Comparison of ENCODE assay signal across 19 cellular contexts in genomic region chr11:45959851-45960250, GRCh38. TPM values are rescaled to one million over a fixed set of nuclear protein-coding genes. Genes with fewer than 3 reads are reported as not detected.
DNase-seq lines count a peak whose midpoint lies in the region; FAIRE-seq and TF ChIP-seq lines count a peak whose summit lies in the region.
"Had no signal": no experiment of that assay in that cellular context is flagged by ENCODE, and none has a peak within 500 bp of the region (broad histone marks: within the 10 kb centered on the region; RNA-seq: fewer than 3 reads in every experiment).

No MANE protein-coding gene starts in this region.

- FAIRE-seq in astrocyte (lab: Jason Lieb, UNC), result peak; percentile 75
- FAIRE-seq: RCC 7860 had no signal

- POLR2A ChIA-PET in Caco-2 (lab: Charles Lee) (no interaction called here), GM10248 (lab: Yijun Ruan, JAX) (no interaction called here)

- BruUV-seq in mammary epithelial cell (replicated peaks; lab: Mats Ljungman, UMichigan) (no TSS peak), Caco-2 (replicated peaks; lab: Mats Ljungman, UMichigan) (no TSS peak)

- intact Hi-C loops in mammary epithelial cell (cut with micrococcal nuclease), result no loop called here
- intact Hi-C loops in breast epithelium (cut with DNase I; ENCODE audit: low total_unique reads), result no loop called here
- intact Hi-C loops in Caco-2 (cut with micrococcal nuclease; ENCODE audit: unreplicated experiment), result no loop called here

- H3K36me3 Mint-ChIP-seq in astrocyte (ENCODE audit: low read depth, unreplicated experiment) (peaks cover 27% of the 10 kb centered on the region), glutamatergic neuron (ENCODE audit: unreplicated experiment) (peaks cover 6% of the 10 kb centered on the region), Caco-2 (ENCODE audit: insufficient read depth, unreplicated experiment) (no peaks in the 10 kb centered on the region)

- H4K20me1 ChIP-seq in mammary epithelial cell (ENCODE audit: insufficient read depth, low read length), result no peaks in the 10 kb centered on the region
- H4K20me1 ChIP-seq in astrocyte (ENCODE audit: insufficient read depth, low read length), result no peaks in the 10 kb centered on the region

- dilution Hi-C loops in mammary epithelial cell (cut with HindIII; ENCODE audit: low sequenced_read_pairs), result no loop called here

- H3K27me3 Mint-ChIP-seq in astrocyte (ENCODE audit: low read depth, unreplicated experiment) (no peaks in the 10 kb centered on the region), glutamatergic neuron (ENCODE audit: unreplicated experiment) (no peaks in the 10 kb centered on the region), Caco-2 (ENCODE audit: insufficient read depth, unreplicated experiment) (no peaks in the 10 kb centered on the region)

- H3K4me3 ChIP-seq in mammary epithelial cell (replicated peaks in 1 of 3; ENCODE audit: insufficient read depth in 1 of 3, low read depth in 2 of 3, low read length in 3 of 3), result no peak overlapping the region
- no peak overlapping the region for H3K4me3 ChIP-seq in breast epithelium
- no peak overlapping the region for H3K4me3 ChIP-seq in astrocyte (ENCODE audit: insufficient read depth, low read depth, low read length)
- no peak overlapping the region for H3K4me3 ChIP-seq in fibroblast of the aortic adventitia (ENCODE audit: low read depth, low read length)
- H3K4me3 ChIP-seq in Caco-2 (ENCODE audit: low read depth, low read length), result no peak overlapping the region
- H3K4me3 ChIP-seq: HAP-1, SJCRH30 had no signal

- no peaks in the 10 kb centered on the region for H3K27me3 ChIP-seq in mammary epithelial cell (ENCODE audit: insufficient read depth, low read length)
- H3K27me3 ChIP-seq in breast epithelium, result no peaks in the 10 kb centered on the region
- H3K27me3 ChIP-seq in astrocyte (ENCODE audit: insufficient read depth, low read length), result no peaks in the 10 kb centered on the region
- no peaks in the 10 kb centered on the region for H3K27me3 ChIP-seq in Caco-2 (replicated peaks; ENCODE audit: control insufficient read depth, insufficient read depth, low read length)
- H3K27me3 ChIP-seq: SJCRH30 had no signal

- H3K9me3 Mint-ChIP-seq in astrocyte (ENCODE audit: unreplicated experiment) (no peaks in the 10 kb centered on the region), glutamatergic neuron (ENCODE audit: unreplicated experiment) (peaks cover 3% of the 10 kb centered on the region), Caco-2 (ENCODE audit: unreplicated experiment) (no peaks in the 10 kb centered on the region)

- CTCF ChIA-PET in mammary epithelial cell (lab: Charles Lee; ENCODE audit: low non-redundant PET), result no interaction called here
- CTCF ChIA-PET in Caco-2 (lab: Charles Lee), result no interaction called here
- CTCF ChIA-PET in GM10248 (lab: Yijun Ruan, JAX), result interaction anchor here (1.0 kb wide), 1 partner anchor 10 kb away, joined by 3 read pairs; no protein-coding TSS in a partner anchor

- TF ChIP-seq CTCF in mammary epithelial cell (conservative IDR thresholded peaks at IDR 0.05 in 1 of 2, IDR thresholded peaks at IDR 0.05 in 1 of 2; ENCODE audit: extremely low read depth in 1 of 2, insufficient read depth in 1 of 2, low read depth in 1 of 2, low read length in 2 of 2), result no peak
- TF ChIP-seq CTCF in breast epithelium (IDR thresholded peaks at IDR 0.05), result no peak
- no peak for TF ChIP-seq CTCF in astrocyte (IDR thresholded peaks at IDR 0.05; ENCODE audit: insufficient read depth, low read depth, low read length)
- no peak for TF ChIP-seq CTCF in fibroblast of the aortic adventitia (IDR thresholded peaks at IDR 0.05; ENCODE audit: insufficient read depth, low read length)
- TF ChIP-seq CTCF in glutamatergic neuron (IDR thresholded peaks at IDR 0.05; ENCODE audit: partially characterized antibody, unreplicated experiment), result no peak
- no peak for TF ChIP-seq CTCF in Caco-2 (IDR thresholded peaks at IDR 0.05; ENCODE audit: insufficient read depth in 1 of 2, low read depth in 1 of 2, low read length in 1 of 2, severe bottlenecking in 1 of 2, unreplicated experiment in 1 of 2)
- no peak for TF ChIP-seq CTCF in GM10248 (IDR thresholded peaks at IDR 0.05; ENCODE audit: control extremely low read depth, extremely low read depth, low read depth, missing control alignments)

- peaks cover 2% of the 10 kb centered on the region for H3K4me1 ChIP-seq in mammary epithelial cell (ENCODE audit: insufficient read depth, low read length)
- H3K4me1 ChIP-seq in breast epithelium, result no peaks in the 10 kb centered on the region
- H3K4me1 ChIP-seq in astrocyte (ENCODE audit: insufficient read depth, low read length), result no peaks in the 10 kb centered on the region
- H3K4me1 ChIP-seq in Caco-2, result no peaks in the 10 kb centered on the region
- H3K4me1 ChIP-seq: HAP-1, SJCRH30 had no signal

- in situ Hi-C loops in mammary epithelial cell (cut with MboI; ENCODE audit: low sequenced_read_pairs in 2 of 2), result no loop called here

- no peaks in the 10 kb centered on the region for H3K4me1 Mint-ChIP-seq in astrocyte (ENCODE audit: low read depth, unreplicated experiment)
- H3K4me1 Mint-ChIP-seq in glutamatergic neuron (ENCODE audit: low read depth, unreplicated experiment), result no peaks in the 10 kb centered on the region
- H3K4me1 Mint-ChIP-seq in Caco-2 (ENCODE audit: low read depth, unreplicated experiment), result no peaks in the 10 kb centered on the region

- no peak overlapping the region for H3K4me3 Mint-ChIP-seq in astrocyte (ENCODE audit: unreplicated experiment)
- H3K4me3 Mint-ChIP-seq in glutamatergic neuron (ENCODE audit: unreplicated experiment), result no peak overlapping the region
- no peak overlapping the region for H3K4me3 Mint-ChIP-seq in Caco-2 (ENCODE audit: unreplicated experiment)

- no peak overlapping the region for H3K27ac ChIP-seq in mammary epithelial cell (ENCODE audit: insufficient read depth, low read depth, low read length)
- H3K27ac ChIP-seq in breast epithelium, result no peak overlapping the region
- H3K27ac ChIP-seq in astrocyte (ENCODE audit: low read depth, low read length), result no peak overlapping the region
- H3K27ac ChIP-seq: 22Rv1, SJCRH30 had no signal

- peak; percentile 5 for DNase-seq in mammary epithelial cell
- DNase-seq in breast epithelium (ENCODE audit: low spot score in 2 of 2), result no peak
- peak; percentile 66 for DNase-seq in GM04504 (ENCODE audit: low read depth)
- peak; percentile 80 for DNase-seq in astrocyte (ENCODE audit: low read depth)
- DNase-seq in fibroblast of the aortic adventitia (ENCODE audit: low read depth), result peak; percentile 65
- no peak for DNase-seq in glutamatergic neuron
- DNase-seq in Caco-2, result no peak
- no peak for DNase-seq in GM10248 (ENCODE audit: extremely low spot score)
- DNase-seq: DMS79, GDM1, IMR-90, Kasumi-1, NCI-H1417, NCI-H2029 treated with DMSO at 0.1 percent for 48 hours, NCI-H524, SJCRH30 had no signal

- H3K9me3 ChIP-seq in mammary epithelial cell (replicated peaks; ENCODE audit: insufficient read depth, low read length) (no peaks in the 10 kb centered on the region), breast epithelium (no peaks in the 10 kb centered on the region), astrocyte (ENCODE audit: insufficient read depth, low read depth, low read length) (no peaks in the 10 kb centered on the region), Caco-2 (no peaks in the 10 kb centered on the region)
- H3K9me3 ChIP-seq: HAP-1, SJCRH30 had no signal

- H2AFZ ChIP-seq in mammary epithelial cell (ENCODE audit: low read depth, low read length) (no peak overlapping the region), astrocyte (ENCODE audit: low read depth, low read length) (no peak overlapping the region)

- H3K79me2 ChIP-seq in mammary epithelial cell (ENCODE audit: insufficient read depth, low read length), result no peaks in the 10 kb centered on the region
- no peaks in the 10 kb centered on the region for H3K79me2 ChIP-seq in astrocyte (ENCODE audit: insufficient read depth, low read length)

- H3K27ac Mint-ChIP-seq in astrocyte (ENCODE audit: unreplicated experiment), result no peak overlapping the region
- no peak overlapping the region for H3K27ac Mint-ChIP-seq in glutamatergic neuron (ENCODE audit: unreplicated experiment)
- no peak overlapping the region for H3K27ac Mint-ChIP-seq in Caco-2 (ENCODE audit: unreplicated experiment)

- TF ChIP-seq POLR2A in breast epithelium (IDR thresholded peaks at IDR 0.05), result no peak

- no peaks in the 10 kb centered on the region for H3K36me3 ChIP-seq in mammary epithelial cell (ENCODE audit: insufficient read depth, low read length)
- H3K36me3 ChIP-seq in breast epithelium, result no peaks in the 10 kb centered on the region
- H3K36me3 ChIP-seq in astrocyte (ENCODE audit: insufficient read depth, low read length), result no peaks in the 10 kb centered on the region
- no peaks in the 10 kb centered on the region for H3K36me3 ChIP-seq in Caco-2 (ENCODE audit: control insufficient read depth, insufficient read depth, low read length)
- H3K36me3 ChIP-seq: HAP-1 had no signal

- H3K9ac ChIP-seq in mammary epithelial cell (ENCODE audit: insufficient read depth, low read length) (peak overlapping the region; percentile 7), astrocyte (ENCODE audit: low read length) (no peak overlapping the region)

- H3K4me2 ChIP-seq in mammary epithelial cell (ENCODE audit: insufficient read depth, low read depth, low read length) (no peak overlapping the region), astrocyte (ENCODE audit: low read length) (no peak overlapping the region)

- WGBS in mammary epithelial cell (ENCODE audit: low coverage, missing lambda C conversion rate), result 79% methylated on average over 1 of the region's 1 CpG

RNA-seq across cellular contexts. Expression of gene LARGE2, which starts 37.4 kb away (rescaled TPM):
- total RNA-seq in mammary epithelial cell (10 to 100 TPM; 16.2 to 42.3 TPM), breast epithelium (1 to 10 TPM in 2 of 3 donors, not detected in 1; 5.9 to 6.3 TPM), astrocyte (0.36 and 1.1 TPM in 2 replicates), fibroblast of the aortic adventitia (ENCODE audit: low replicate concordance) (not detected in 2 replicates), glutamatergic neuron (ENCODE audit: unreplicated experiment) (3.0 TPM), Caco-2 (2022) (62.3 and 67.4 TPM in 2 replicates)
- 16.4 TPM for polyA plus RNA-seq in mammary epithelial cell
- polyA minus RNA-seq in mammary epithelial cell, result 16.9 TPM
- total RNA-seq: IMR-90 had no signal

RNA-seq across cellular contexts. Expression of gene PEX16, which starts 42.2 kb away (rescaled TPM):
- total RNA-seq in mammary epithelial cell (10 to 100 TPM; 28.5 to 30.9 TPM), breast epithelium (10 to 100 TPM; 22.1 to 32.8 (median 25.6) TPM), astrocyte (25.8 and 25.9 TPM in 2 replicates), fibroblast of the aortic adventitia (ENCODE audit: low replicate concordance) (14.6 and 24.0 TPM in 2 replicates), glutamatergic neuron (ENCODE audit: unreplicated experiment) (51.8 TPM), Caco-2 (2022) (41.4 and 45.8 TPM in 2 replicates)
- polyA plus RNA-seq in mammary epithelial cell, result 19.6 TPM
- polyA minus RNA-seq in mammary epithelial cell, result 18.1 TPM

RNA-seq across cellular contexts. Expression of gene FREY1, which starts 52.8 kb away (rescaled TPM):
- total RNA-seq in mammary epithelial cell, result 1 to 10 TPM; 2.1 to 2.7 TPM
- 0.24 TPM for polyA plus RNA-seq in mammary epithelial cell
- not detected for polyA minus RNA-seq in mammary epithelial cell
- total RNA-seq in breast epithelium, result 1 to 10 TPM in 1 of 3 donors, under 1 TPM in 2; 0.48 to 3.2 (median 0.98) TPM
- total RNA-seq in astrocyte, result 0.79 and 1.5 TPM in 2 replicates
- 1.6 TPM in 1 of 2 replicates, not detected in the other for total RNA-seq in fibroblast of the aortic adventitia (ENCODE audit: low replicate concordance)
- 0.78 TPM for total RNA-seq in glutamatergic neuron (ENCODE audit: unreplicated experiment)
- 1.2 and 1.3 TPM in 2 replicates for total RNA-seq in Caco-2 (2022)
- total RNA-seq: IMR-90 had no signal

Comparison
In these comparisons a context has a peak if more than half of its experiments do, and no peak if none do; other contexts are left out.
1. DNase-seq: peak in mammary epithelial cell (single experiment), GM04504 (single experiment), astrocyte (single experiment) and fibroblast of the aortic adventitia (single experiment); none in breast epithelium (0 of 2), glutamatergic neuron (single experiment), Caco-2 (0 of 2) and GM10248 (single experiment).